1 cellular context compared by ENCODE assay signal in the genomic region with DNA sequence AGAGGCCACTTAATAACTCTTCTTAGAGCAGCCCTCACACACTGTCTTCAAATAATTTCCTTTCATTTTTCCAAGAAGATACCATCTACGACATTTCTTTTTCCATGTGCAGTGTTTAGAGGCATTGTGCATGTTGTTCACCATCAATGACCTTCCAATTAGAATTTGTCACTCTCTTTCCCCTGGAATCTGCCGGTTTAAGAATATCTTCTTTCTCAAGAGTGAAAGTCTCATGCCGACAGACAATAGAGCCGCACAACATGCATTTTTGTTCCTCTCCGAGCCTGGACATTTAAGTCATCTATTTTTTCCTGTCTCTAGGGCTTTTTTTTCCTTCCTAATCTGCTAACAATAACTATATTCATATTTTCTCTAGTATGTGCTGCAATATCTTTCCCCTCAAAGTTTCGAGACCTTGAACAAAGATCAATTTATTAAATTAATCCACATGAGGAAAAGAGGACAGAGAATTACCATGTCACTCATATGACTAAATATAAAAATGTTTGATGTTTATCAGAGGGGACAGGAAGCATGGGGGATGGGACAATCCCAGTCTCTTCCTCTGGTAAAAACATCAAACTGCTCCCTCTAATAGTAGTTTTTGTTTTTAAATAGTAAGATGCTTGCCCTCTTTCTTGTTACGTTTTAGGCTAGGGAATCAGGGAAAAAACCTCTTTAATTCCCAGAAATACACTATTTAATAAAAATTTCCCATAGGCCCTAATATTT.
TF ChIP-seq lines count a peak whose summit lies in the region.

No MANE protein-coding gene starts in this region.

TF ChIP-seq in K562, 482 proteins besides CTCF, POLR2A, EP300 and RAD21 (continued from another document):
- TF ChIP-seq, protein P1, sequence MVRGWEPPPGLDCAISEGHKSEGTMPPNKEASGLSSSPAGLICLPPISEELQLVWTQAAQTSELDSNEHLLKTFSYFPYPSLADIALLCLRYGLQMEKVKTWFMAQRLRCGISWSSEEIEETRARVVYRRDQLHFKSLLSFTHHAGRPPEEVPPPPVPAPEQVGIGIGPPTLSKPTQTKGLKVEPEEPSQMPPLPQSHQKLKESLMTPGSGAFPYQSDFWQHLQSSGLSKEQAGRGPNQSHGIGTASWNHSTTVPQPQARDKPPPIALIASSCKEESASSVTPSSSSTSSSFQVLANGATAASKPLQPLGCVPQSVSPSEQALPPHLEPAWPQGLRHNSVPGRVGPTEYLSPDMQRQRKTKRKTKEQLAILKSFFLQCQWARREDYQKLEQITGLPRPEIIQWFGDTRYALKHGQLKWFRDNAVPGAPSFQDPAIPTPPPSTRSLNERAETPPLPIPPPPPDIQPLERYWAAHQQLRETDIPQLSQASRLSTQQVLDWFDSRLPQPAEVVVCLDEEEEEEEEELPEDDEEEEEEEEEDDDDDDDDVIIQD (CRISPR knock-in tag; IDR thresholded peaks at IDR 0.05): no peak
